In genomic region chr17:59754547-59754946, GRCh38 we compare ENCODE assay signal across 8 cellular contexts. TPM values are rescaled to one million over a fixed set of nuclear protein-coding genes. Genes with fewer than 3 reads are reported as not detected.
A peak's percentile ranks its signal among the peaks of the same experiment; 100 is the strongest.
DNase-seq lines count a peak whose midpoint lies in the region; TF ChIP-seq lines count a peak whose summit lies in the region.

No MANE protein-coding gene starts in this region.

- no peaks in the 10 kb centered on the region for H3K27me3 ChIP-seq in Caco-2 (replicated peaks; ENCODE audit: control insufficient read depth, insufficient read depth, low read length)

- CTCF ChIA-PET in Caco-2 (lab: Charles Lee), result interaction anchor here (1.2 to 3.8 kb wide), 6 partner anchors 29 to 105 kb away, joined by 5 to 23 read pairs (median 15); no protein-coding TSS in a partner anchor

- TF ChIP-seq CTCF in Caco-2 (IDR thresholded peaks at IDR 0.05; ENCODE audit: insufficient read depth in 1 of 2, low read depth in 1 of 2, low read length in 1 of 2, severe bottlenecking in 1 of 2, unreplicated experiment in 1 of 2) (no peak), brain (conservative IDR thresholded peaks at IDR 0.05) (no peak), neural crest cell (conservative IDR thresholded peaks at IDR 0.05) (no peak)

- peaks cover 5% of the 10 kb centered on the region; the same call in 1 of the 2 replicates for H3K9me3 ChIP-seq in Caco-2

- POLR2A ChIA-PET in Caco-2 (lab: Charles Lee), result interaction anchor here (0.6 to 1.4 kb wide), 5 partner anchors 10 to 88 kb away, joined by 3 to 17 read pairs (median 9); no protein-coding TSS in a partner anchor

- H3K36me3 Mint-ChIP-seq in Caco-2 (ENCODE audit: insufficient read depth, unreplicated experiment) (peaks cover 59% of the 10 kb centered on the region), brain (peaks cover 29% of the 10 kb centered on the region), neural crest cell (ENCODE audit: low read depth) (peaks cover 9% of the 10 kb centered on the region)

- H3K4me1 Mint-ChIP-seq in Caco-2 (ENCODE audit: low read depth, unreplicated experiment) (peaks cover 45% of the 10 kb centered on the region), brain (peaks cover 23% of the 10 kb centered on the region), neural crest cell (peaks cover 13% of the 10 kb centered on the region)

- peak overlapping the region; percentile 89 for H3K27ac Mint-ChIP-seq in Caco-2 (ENCODE audit: unreplicated experiment)
- H3K27ac Mint-ChIP-seq in brain, result peak overlapping the region in 4 of 5 experiments; percentile 71 to 99 (median 88)
- H3K27ac Mint-ChIP-seq in neural crest cell (ENCODE audit: unreplicated experiment), result peak overlapping the region; percentile 52

- H3K4me3 ChIP-seq in Caco-2 (ENCODE audit: low read depth, low read length), result no peak overlapping the region

- peaks cover 1% of the 10 kb centered on the region; the same call in 1 of the 2 replicates for H3K36me3 ChIP-seq in Caco-2 (ENCODE audit: control insufficient read depth, insufficient read depth, low read length)

- BruUV-seq in Caco-2 (replicated peaks; lab: Mats Ljungman, UMichigan), result no TSS peak

- H3K4me3 Mint-ChIP-seq in Caco-2 (ENCODE audit: unreplicated experiment), result peak overlapping the region; percentile 60
- peak overlapping the region in 4 of 5 experiments; percentile 6 to 77 (median 44) for H3K4me3 Mint-ChIP-seq in brain
- no peak overlapping the region for H3K4me3 Mint-ChIP-seq in neural crest cell

- H3K27me3 Mint-ChIP-seq in Caco-2 (ENCODE audit: insufficient read depth, unreplicated experiment) (no peaks in the 10 kb centered on the region), brain (no peaks in the 10 kb centered on the region), neural crest cell (ENCODE audit: low read depth) (no peaks in the 10 kb centered on the region)

- no peak for DNase-seq in Caco-2
- DNase-seq in NCI-H460 (ENCODE audit: extremely low read depth, low read depth), result peak; percentile 54
- no peak for DNase-seq in neural crest cell (ENCODE audit: low read depth, low spot score)
- no peak for DNase-seq in central memory CD4-positive, alpha-beta T cell
- no peak for DNase-seq in head of caudate nucleus
- no peak for DNase-seq in NCI-H82 treated with DMSO at 0.1 percent for 48 hours (lab: John Stamatoyannopoulos, UW; ENCODE audit: unreplicated experiment)
- no peak for DNase-seq in posterior cingulate gyrus

- intact Hi-C loops in Caco-2 (cut with micrococcal nuclease; ENCODE audit: unreplicated experiment) (loop anchor here (5.0 kb wide), 1 partner anchor 283 kb away; no protein-coding TSS in a partner anchor), head of caudate nucleus (cut with DNase I) (loop anchor here (10.0 kb wide), 1 partner anchor 110 kb away; no protein-coding TSS in a partner anchor), posterior cingulate gyrus (cut with DNase I) (loop anchor here (2.0 to 5.0 kb wide), 2 partner anchors 104 to 283 kb away; no protein-coding TSS in a partner anchor)

- H3K9me3 Mint-ChIP-seq in Caco-2 (ENCODE audit: unreplicated experiment) (peaks cover 5% of the 10 kb centered on the region), brain (peaks cover 2 to 4% (median 3%) of the 10 kb centered on the region in 5 experiments), neural crest cell (peaks cover 3% of the 10 kb centered on the region)

- H3K4me1 ChIP-seq in Caco-2, result peaks cover 45% of the 10 kb centered on the region

RNA-seq across cellular contexts. Expression of gene VMP1, which starts 47.1 kb away (rescaled TPM):
- 277 and 297 TPM in 2 replicates for total RNA-seq in Caco-2 (2022)
- 118 and 133 TPM in 2 replicates for total RNA-seq in NCI-H460 (2014; rRNA removed; shearing (Covaris generic))
- polyA plus RNA-seq in NCI-H460 (2014; cell fraction: nucleus; rRNA removed), result 256 and 258 TPM in 2 replicates
- 34.0 TPM for polyA plus RNA-seq in brain (ENCODE audit: insufficient read depth, low read depth, low replicate concordance)
- total RNA-seq in neural crest cell, result 53.8 and 62.6 TPM in 2 replicates

RNA-seq across cellular contexts. Expression of gene PTRH2, which starts 47.3 kb away (rescaled TPM):
- total RNA-seq in Caco-2 (2022), result 36.1 and 36.6 TPM in 2 replicates
- 45.5 and 54.9 TPM in 2 replicates for total RNA-seq in NCI-H460 (2014; rRNA removed; shearing (Covaris generic))
- 31.5 and 50.4 TPM in 2 replicates for polyA plus RNA-seq in NCI-H460 (2014; cell fraction: nucleus; rRNA removed)
- polyA plus RNA-seq in brain (ENCODE audit: insufficient read depth, low read depth, low replicate concordance), result 13.9 TPM
- total RNA-seq in neural crest cell, result 25.9 and 33.7 TPM in 2 replicates
